18 cellular contexts compared by ENCODE assay signal in genomic region chr1:26036756-26037281, GRCh38. TPM values are rescaled to one million over a fixed set of nuclear protein-coding genes. Genes with fewer than 3 reads are reported as not detected.
DNase-seq lines count a peak whose midpoint lies in the region; ATAC-seq and TF ChIP-seq lines count a peak whose summit lies in the region.
"Had no signal": no experiment of that assay in that cellular context is flagged by ENCODE, and none has a peak within 500 bp of the region (broad histone marks: within the 10 kb centered on the region; RNA-seq: fewer than 3 reads in every experiment).

No MANE protein-coding gene starts in this region.

- 38 to 54% (median 48%) methylated on average over 10 to 11 of the region's 11 CpGs for WGBS in adrenal gland, 4 donors
- 51 to 59% methylated on average over 10 to 11 of the region's 11 CpGs for WGBS in thyroid gland, 2 donors

- H3K27ac ChIP-seq in cardiac muscle cell, result peak overlapping the region; percentile 89
- H3K27ac ChIP-seq in adrenal gland, result peak overlapping the region in 3 of 5 donors; percentile 78 to 96 (median 93)
- peak overlapping the region in 2 of 3 donors; percentile 67 to 95 for H3K27ac ChIP-seq in thyroid gland
- H3K27ac ChIP-seq: colonic mucosa had no signal

- no peak for ATAC-seq in Right ventricle myocardium inferior
- no peak for ATAC-seq in naive B cell (ENCODE audit: low read depth in 2 of 2)
- ATAC-seq in HG02938 (IDR thresholded peaks at IDR 0.05; ENCODE audit: unreplicated experiment), result no peak

- TF ChIP-seq CTCF in cardiac muscle cell (IDR thresholded peaks at IDR 0.05; ENCODE audit: low read depth, low read length) (no peak), adrenal gland (IDR thresholded peaks at IDR 0.05) (no peak), thyroid gland (IDR thresholded peaks at IDR 0.05) (no peak)

- H3K4me1 Mint-ChIP-seq in naive B cell, result peaks cover 7 to 21% (median 13%) of the 10 kb centered on the region in 3 donors

- DNase-seq in cardiac muscle cell (ENCODE audit: low read depth in 1 of 2, low spot score in 1 of 2), result no peak
- no peak for DNase-seq in Right ventricle myocardium inferior (ENCODE audit: missing footprints)
- peak in 1 of 7 donors; percentile 49 for DNase-seq in adrenal gland
- DNase-seq in naive B cell, result no peak
- DNase-seq in thyroid gland, result no peak
- no peak for DNase-seq in midbrain (lab: John Stamatoyannopoulos, UW)
- DNase-seq in AG08395 (ENCODE audit: low spot score), result no peak
- DNase-seq: activated CD4-positive, alpha-beta T cell treated with anti-CD3 and anti-CD28 coated beads, Interleukin-2, amount 10 ng/mL, durations not matched to agents 7 days and 5 days; activated CD8-positive, alpha-beta memory T cell treated with anti-CD3 and anti-CD28 coated beads, Interleukin-2, amount 50 U/mL, for 48 hours; aorta; colonic mucosa; KBM-7; NCI-H510A; spleen had no signal

- intact Hi-C loops in Right ventricle myocardium inferior (cut with DNase I) (loop anchor here (1.0 to 5.0 kb wide), 5 partner anchors 30 to 195 kb away; partner anchors contain the start of genes CEP85, FAM110D and TRIM63), adrenal gland (cut with DNase I) (loop anchor here in 1 of 2 donors (10.0 kb wide), 1 partner anchor 128 kb away; the partner anchor contains the start of genes C1orf232 and ZNF593), thyroid gland (cut with DNase I) (loop anchor here (10.0 kb wide), 2 partner anchors 68 to 108 kb away; no protein-coding TSS in a partner anchor)

- peaks cover 8 to 52% (median 21%) of the 10 kb centered on the region in 3 donors for H3K27me3 Mint-ChIP-seq in naive B cell

- H3K36me3 ChIP-seq in cardiac muscle cell (no peaks in the 10 kb centered on the region), adrenal gland (replicated peaks in 1 of 2) (no peaks in the 10 kb centered on the region), thyroid gland (no peaks in the 10 kb centered on the region)
- H3K36me3 ChIP-seq: colonic mucosa, spleen, vagina had no signal

- H3K27me3 ChIP-seq in cardiac muscle cell (no peaks in the 10 kb centered on the region), adrenal gland (no peaks in the 10 kb centered on the region), thyroid gland (no peaks in the 10 kb centered on the region)
- H3K27me3 ChIP-seq: colonic mucosa, vagina had no signal

- H3K27ac Mint-ChIP-seq in naive B cell, result no peak overlapping the region

- no peak overlapping the region for H3K4me3 ChIP-seq in cardiac muscle cell
- H3K4me3 ChIP-seq in adrenal gland, result no peak overlapping the region
- no peak overlapping the region for H3K4me3 ChIP-seq in thyroid gland (replicated peaks in 1 of 3)

- H3K9me3 ChIP-seq in cardiac muscle cell (ENCODE audit: low read depth), result no peaks in the 10 kb centered on the region
- H3K9me3 ChIP-seq in adrenal gland (replicated peaks in 1 of 3), result no peaks in the 10 kb centered on the region
- H3K9me3 ChIP-seq in thyroid gland, result no peaks in the 10 kb centered on the region
- H3K9me3 ChIP-seq: colonic mucosa, spleen, vagina had no signal

- no peaks in the 10 kb centered on the region for H3K9me3 Mint-ChIP-seq in naive B cell
- H3K9me3 Mint-ChIP-seq: activated CD4-positive, alpha-beta T cell treated with anti-CD3 and anti-CD28 coated beads, Interleukin-2, amount 10 ng/mL, durations not matched to agents 7 days and 5 days had no signal

- peaks cover 29% of the 10 kb centered on the region for H3K4me1 ChIP-seq in cardiac muscle cell (ENCODE audit: low read depth)
- peaks cover 14 to 17% of the 10 kb centered on the region in 2 donors for H3K4me1 ChIP-seq in adrenal gland (replicated peaks in 1 of 2)
- peaks cover 21 to 29% of the 10 kb centered on the region in 2 donors for H3K4me1 ChIP-seq in thyroid gland

- peak overlapping the region in 5 of 8 donors; percentile 29 to 97 (median 95) for H3K4me3 Mint-ChIP-seq in naive B cell

- TF ChIP-seq POLR2A in adrenal gland (IDR thresholded peaks at IDR 0.05), result no peak
- TF ChIP-seq POLR2A in thyroid gland (IDR thresholded peaks at IDR 0.05), result no peak

- H3K36me3 Mint-ChIP-seq in naive B cell, result no peaks in the 10 kb centered on the region

RNA-seq across cellular contexts. Expression of gene SLC30A2, which starts 9.1 kb away (rescaled TPM):
- total RNA-seq in cardiac muscle cell (1.3 and 1.5 TPM in 2 replicates), Right ventricle myocardium inferior (4.0 TPM), adrenal gland (1 to 10 TPM in 5 of 8 donors, under 1 TPM in 3; 0.28 to 4.8 (median 1.4) TPM), thyroid gland (10 to 100 TPM; 12.5 to 55.9 (median 43.4) TPM)
- polyA plus RNA-seq in cardiac muscle cell (0.16 and 1.8 TPM in 2 replicates), adrenal gland (under 1 TPM; 0.15 to 0.32 (median 0.27) TPM), naive B cell (ENCODE audit: low read depth in 6 of 6) (not detected)
- total RNA-seq: A673; activated CD4-positive, alpha-beta T cell treated with anti-CD3 and anti-CD28 coated beads, Interleukin-2, amount 10 ng/mL, durations not matched to agents 7 days and 5 days; aorta; spleen; vagina had no signal
- polyA plus RNA-seq: spleen had no signal

RNA-seq across cellular contexts. Expression of gene EXTL1, which starts 15.2 kb away (rescaled TPM):
- total RNA-seq in cardiac muscle cell (7.0 and 10.1 TPM in 2 replicates), Right ventricle myocardium inferior (11.2 TPM), adrenal gland (1 to 10 TPM in 7 of 8 donors, under 1 TPM in 1; 0.56 to 6.5 (median 2.1) TPM), thyroid gland (1 to 10 TPM in 1 of 4 donors, under 1 TPM in 1, not detected in 2; 0.13 to 1.2 TPM)
- polyA plus RNA-seq in cardiac muscle cell (8.6 and 10.0 TPM in 2 replicates), adrenal gland (1 to 10 TPM in 2 of 3 donors, under 1 TPM in 1; 0.31 to 4.2 (median 1.1) TPM), naive B cell (ENCODE audit: low read depth in 6 of 6) (not detected)
- total RNA-seq: A673; activated CD4-positive, alpha-beta T cell treated with anti-CD3 and anti-CD28 coated beads, Interleukin-2, amount 10 ng/mL, durations not matched to agents 7 days and 5 days; subcutaneous adipose tissue had no signal

RNA-seq across cellular contexts. Expression of gene TRIM63, which starts 30.6 kb away (rescaled TPM):
- total RNA-seq in cardiac muscle cell, result 29.4 and 39.6 TPM in 2 replicates
- polyA plus RNA-seq in cardiac muscle cell, result 25.8 and 32.8 TPM in 2 replicates
- total RNA-seq in Right ventricle myocardium inferior, result 212 TPM
- total RNA-seq in adrenal gland, result 1 to 10 TPM in 1 of 8 donors, under 1 TPM in 1, not detected in 6; 0.18 to 4.6 TPM
- polyA plus RNA-seq in adrenal gland, result under 1 TPM in 2 of 3 donors, not detected in 1; 0.16 to 0.24 TPM
- polyA plus RNA-seq in naive B cell (ENCODE audit: low read depth in 6 of 6), result not detected
- total RNA-seq in thyroid gland, result 1 to 10 TPM in 1 of 4 donors, under 1 TPM in 1, not detected in 2; 0.39 to 1.5 TPM
- total RNA-seq: A673, vagina had no signal

RNA-seq across cellular contexts. Expression of gene PAFAH2, which starts 39.0 kb away (rescaled TPM):
- total RNA-seq in cardiac muscle cell (8.3 and 10.9 TPM in 2 replicates), Right ventricle myocardium inferior (9.7 TPM), adrenal gland (10 to 100 TPM in 7 of 8 donors, 1 to 10 TPM in 1; 6.6 to 18.3 (median 14.7) TPM), thyroid gland (10 to 100 TPM; 22.5 to 35.4 (median 30.7) TPM)
- polyA plus RNA-seq in cardiac muscle cell (11.1 and 11.2 TPM in 2 replicates), adrenal gland (10 to 100 TPM in 1 of 3 donors, 1 to 10 TPM in 2; 8.3 to 12.3 (median 8.4) TPM), naive B cell (ENCODE audit: low read depth in 6 of 6) (1 to 10 TPM; 4.0 to 9.2 (median 7.7) TPM)
